Comparison of ENCODE assay signal across 8 cellular contexts in genomic region chr19:14283813-14284520, GRCh38.
DNase-seq lines count a peak whose midpoint lies in the region; ATAC-seq and TF ChIP-seq lines count a peak whose summit lies in the region.
"Not testable (repeated sequence)": the region's sequence is repeated elsewhere in the genome, so short reads cannot be mapped to it uniquely, and the experiment has no call there.

No MANE protein-coding gene starts in this region.

- H3K9me3 Mint-ChIP-seq in brain: peaks cover 0 to 12% (median 6%) of the 10 kb centered on the region in 5 experiments

- H3K27me3 ChIP-seq in BJ (ENCODE audit: control insufficient read depth, insufficient read depth, low read length): peaks cover 11% of the 10 kb centered on the region
- H3K27me3 ChIP-seq in HUES64 (ENCODE audit: insufficient read depth, low read length); right cardiac atrium (ENCODE audit: control insufficient read depth, insufficient read depth): not testable (repeated sequence)

- DNase-seq in BJ (ENCODE audit: low read depth): peak; percentile 89
- peak; percentile 80 for DNase-seq in HFF-Myc (ENCODE audit: extremely low read depth, low read depth)
- peak; percentile 67 for DNase-seq in T1000 (lab: John Stamatoyannopoulos, UW)
- not testable (repeated sequence) for DNase-seq in right cardiac atrium
- DNase-seq in skeletal muscle cell (ENCODE audit: low read depth): peak; percentile 79

- not testable (repeated sequence) for TF ChIP-seq CTCF in BJ (IDR thresholded peaks at IDR 0.05; ENCODE audit: insufficient read depth, low read depth, low read length); HFF-Myc (IDR thresholded peaks at IDR 0.05; ENCODE audit: low read depth, low read length, missing control alignments); brain (conservative IDR thresholded peaks at IDR 0.05)

- H3K9me3 ChIP-seq in HUES64 (ENCODE audit: insufficient read depth, low read depth, low read length); right cardiac atrium (ENCODE audit: control insufficient read depth, low read length): not testable (repeated sequence)

- H3K27ac Mint-ChIP-seq in brain: peak overlapping the region in 3 of 5 experiments; percentile 37 to 66 (median 37)

- H3K9ac ChIP-seq in HUES64 (ENCODE audit: low read depth, low read length): not testable (repeated sequence)

- POLR2A ChIA-PET in BJ (lab: Charles Lee): not testable (repeated sequence)

- not testable (repeated sequence) for H3K36me3 Mint-ChIP-seq in brain

- CTCF ChIA-PET in BJ (lab: Yijun Ruan, JAX): not testable (repeated sequence)

- intact Hi-C loops in right cardiac atrium (cut with DNase I): loop anchor here in 1 of 4 donors (10.0 kb wide), 1 partner anchor 129 kb away; no protein-coding TSS in a partner anchor

- H3K4me1 Mint-ChIP-seq in brain: peaks cover 13% of the 10 kb centered on the region

- not testable (repeated sequence) for H3K4me3 Mint-ChIP-seq in brain

- not testable (repeated sequence) for H3K27me3 Mint-ChIP-seq in brain

- not testable (repeated sequence) for H3K36me3 ChIP-seq in BJ (ENCODE audit: control insufficient read depth, insufficient read depth, low read length); HUES64 (ENCODE audit: insufficient read depth, low read length)

- not testable (repeated sequence) for H3K4me3 ChIP-seq in BJ (ENCODE audit: low read depth, low read length); HFF-Myc (replicated peaks; ENCODE audit: low read depth, low read length); HUES64 (ENCODE audit: low read length); right cardiac atrium (ENCODE audit: low read length); skeletal muscle cell (ENCODE audit: low read depth, low read length)

- ATAC-seq in GM19023 (IDR thresholded peaks at IDR 0.05; ENCODE audit: unreplicated experiment) (peak; percentile 75), right cardiac atrium (peak; percentile 40 to 94)

- 80% methylated on average over 11 of the region's 11 CpGs for WGBS in HUES64
- 52% methylated on average over 11 of the region's 11 CpGs for WGBS in right cardiac atrium

- H3K4me1 ChIP-seq in HUES64 (ENCODE audit: insufficient read depth, low read length); right cardiac atrium (ENCODE audit: control insufficient read depth, insufficient read depth, low read length): not testable (repeated sequence)

- peak overlapping the region; percentile 45; the same call in 1 of the 2 replicates for H3K27ac ChIP-seq in HUES64 (ENCODE audit: low read depth, low read length)
- not testable (repeated sequence) for H3K27ac ChIP-seq in right cardiac atrium (ENCODE audit: low read length)
